ENCODE assay signal across 9 cellular contexts in genomic region chr7:121126801-121127534, GRCh38.
DNase-seq lines count a peak whose midpoint lies in the region; ATAC-seq and TF ChIP-seq lines count a peak whose summit lies in the region.
"Had no signal": no experiment of that assay in that cellular context is flagged by ENCODE, and none has a peak within 500 bp of the region (broad histone marks: within the 10 kb centered on the region; RNA-seq: fewer than 3 reads in every experiment).

No MANE protein-coding gene starts in this region.

- no TSS peak for BruUV-seq in PC-3 (replicated peaks; lab: Mats Ljungman, UMichigan)
- no TSS peak for BruUV-seq in Caco-2 (replicated peaks; lab: Mats Ljungman, UMichigan)

- no peaks in the 10 kb centered on the region for H3K9me3 Mint-ChIP-seq in Caco-2 (ENCODE audit: unreplicated experiment)

- no peaks in the 10 kb centered on the region for H3K9me3 ChIP-seq in HEK293 (ENCODE audit: control insufficient read depth, insufficient read depth, low read depth, low read length)
- H3K9me3 ChIP-seq in PC-3 (ENCODE audit: low read length), result no peaks in the 10 kb centered on the region
- no peaks in the 10 kb centered on the region for H3K9me3 ChIP-seq in Caco-2
- H3K9me3 ChIP-seq: thyroid gland had no signal

- H3K36me3 ChIP-seq in HEK293 (ENCODE audit: control insufficient read depth in 2 of 2, insufficient read depth in 1 of 2, low read length in 2 of 2) (no peaks in the 10 kb centered on the region), PC-3 (ENCODE audit: low read depth, low read length) (no peaks in the 10 kb centered on the region), Caco-2 (ENCODE audit: control insufficient read depth, insufficient read depth, low read length) (no peaks in the 10 kb centered on the region)
- H3K36me3 ChIP-seq: thyroid gland had no signal

- CTCF ChIA-PET in HEK293 (lab: Yijun Ruan, JAX), result interaction anchor here (0.6 to 1.5 kb wide), 4 partner anchors 134 to 867 kb away, joined by 3 to 10 read pairs (median 4); no protein-coding TSS in a partner anchor
- CTCF ChIA-PET in PC-3 (lab: Charles Lee), result no interaction called here
- CTCF ChIA-PET in Caco-2 (lab: Charles Lee), result no interaction called here

- H3K4me3 ChIP-seq in HEK293 (ENCODE audit: low read depth, low read length) (no peak overlapping the region), PC-3 (ENCODE audit: low read length) (no peak overlapping the region), fibroblast of the aortic adventitia (ENCODE audit: low read depth, low read length) (no peak overlapping the region), Caco-2 (ENCODE audit: low read depth, low read length) (no peak overlapping the region)
- H3K4me3 ChIP-seq: thyroid gland had no signal

- DNase-seq in COLO829 (ENCODE audit: low spot score) (peak; percentile 54), PC-3 (peak; percentile 32), fibroblast of the aortic adventitia (ENCODE audit: low read depth) (peak; percentile 58), NOMO-1 (lab: John Stamatoyannopoulos, UW; ENCODE audit: unreplicated experiment in 2 of 2) (no peak), Caco-2 (no peak), NCI-H1048 (lab: John Stamatoyannopoulos, UW) (no peak)
- DNase-seq in stimulated activated naive CD8-positive, alpha-beta T cell treated with anti-CD3 and anti-CD28 coated beads, Interleukin-15, Interleukin-2, amounts not matched to agents 100 U/mL and 50 U/mL, for 24 hours, result no peak
- DNase-seq: thyroid gland had no signal

- no peaks in the 10 kb centered on the region for H3F3A ChIP-seq in PC-3 (ENCODE audit: low read length, unreplicated experiment)

- H3K9me2 ChIP-seq in PC-3 (replicated peaks; ENCODE audit: low read length), result no peaks in the 10 kb centered on the region

- H3K4me1 Mint-ChIP-seq in Caco-2 (ENCODE audit: low read depth, unreplicated experiment), result no peaks in the 10 kb centered on the region

- no peak overlapping the region for H2AFZ ChIP-seq in PC-3 (ENCODE audit: low read length)

- H3K4me2 ChIP-seq in PC-3 (ENCODE audit: low read length), result 0 out of 2 replicates have a peak overlapping the region, but pooled peaks have one; percentile 12

- no peak overlapping the region for H3K9ac ChIP-seq in PC-3 (ENCODE audit: low read length)

- POLR2A ChIA-PET in HEK293 (lab: Yijun Ruan, JAX), result no interaction called here
- POLR2A ChIA-PET in PC-3 (lab: Charles Lee; ENCODE audit: unreplicated experiment), result no interaction called here
- POLR2A ChIA-PET in Caco-2 (lab: Charles Lee), result no interaction called here

- no peaks in the 10 kb centered on the region for H3K36me3 Mint-ChIP-seq in Caco-2 (ENCODE audit: insufficient read depth, unreplicated experiment)

- H3K27ac Mint-ChIP-seq in Caco-2 (ENCODE audit: unreplicated experiment), result no peak overlapping the region

- no peak overlapping the region for H3K4me3 Mint-ChIP-seq in Caco-2 (ENCODE audit: unreplicated experiment)

- H3K27ac ChIP-seq in HEK293 (ENCODE audit: extremely low read depth, low read depth, low read length) (no peak overlapping the region), PC-3 (ENCODE audit: low read length) (no peak overlapping the region)
- H3K27ac ChIP-seq: thyroid gland had no signal

- no peaks in the 10 kb centered on the region for H3K27me3 Mint-ChIP-seq in Caco-2 (ENCODE audit: insufficient read depth, unreplicated experiment)

- H3K27me3 ChIP-seq in PC-3 (ENCODE audit: low read length), result no peaks in the 10 kb centered on the region
- H3K27me3 ChIP-seq in Caco-2 (replicated peaks; ENCODE audit: control insufficient read depth, insufficient read depth, low read length), result no peaks in the 10 kb centered on the region
- H3K27me3 ChIP-seq: thyroid gland had no signal

- ATAC-seq in PC-3, result no peak
- no peak for ATAC-seq in stimulated activated naive CD8-positive, alpha-beta T cell treated with anti-CD3 and anti-CD28 coated beads, Interleukin-15, Interleukin-2, amounts not matched to agents 100 U/mL and 50 U/mL, for 24 hours

- no peaks in the 10 kb centered on the region for H3K79me2 ChIP-seq in PC-3 (ENCODE audit: low read length)

- TF ChIP-seq CTCF in HEK293 (tag by site-specific recombination; IDR thresholded peaks at IDR 0.05), result no peak
- peak; percentile 57 for TF ChIP-seq CTCF in PC-3 (conservative IDR thresholded peaks at IDR 0.05; ENCODE audit: low read depth, low read length)
- TF ChIP-seq CTCF in fibroblast of the aortic adventitia (IDR thresholded peaks at IDR 0.05; ENCODE audit: insufficient read depth, low read length), result peak; percentile 18
- no peak for TF ChIP-seq CTCF in Caco-2 (IDR thresholded peaks at IDR 0.05; ENCODE audit: insufficient read depth in 1 of 2, low read depth in 1 of 2, low read length in 1 of 2, severe bottlenecking in 1 of 2, unreplicated experiment in 1 of 2)

- H4K20me1 ChIP-seq in PC-3 (ENCODE audit: low read length), result no peaks in the 10 kb centered on the region

- intact Hi-C loops in PC-3 (cut with micrococcal nuclease) (loop anchor here (1.0 to 5.0 kb wide), 3 partner anchors 210 to 867 kb away; no protein-coding TSS in a partner anchor), Caco-2 (cut with micrococcal nuclease; ENCODE audit: unreplicated experiment) (loop anchor here (1.0 to 10.0 kb wide), 2 partner anchors 420 to 868 kb away; no protein-coding TSS in a partner anchor)

- no peaks in the 10 kb centered on the region for H3K4me1 ChIP-seq in HEK293 (ENCODE audit: control insufficient read depth, insufficient read depth, low read length)
- H3K4me1 ChIP-seq in PC-3 (ENCODE audit: insufficient read depth, low read length), result no peaks in the 10 kb centered on the region
- H3K4me1 ChIP-seq in Caco-2, result no peaks in the 10 kb centered on the region
- H3K4me1 ChIP-seq: thyroid gland had no signal

TF ChIP-seq in HEK293, 187 proteins besides CTCF, POLR2A, EP300 and RAD21:
- TF ChIP-seq ZNF654 (tag by site-specific recombination; IDR thresholded peaks at IDR 0.05; ENCODE audit: low read depth) (peak; percentile 78), PRDM1 (tag by site-specific recombination; IDR thresholded peaks at IDR 0.05) (peak; percentile 63; the same call in 1 of the 2 replicates), ZNF510 (tag by site-specific recombination; IDR thresholded peaks at IDR 0.05; ENCODE audit: insufficient replicate concordance) (no peak)
TF ChIP-seq in HEK293: peak in this region for 2.

Comparison
In these comparisons a context has a peak if more than half of its experiments do, and no peak if none do; other contexts are left out.
1. DNase-seq: peak in COLO829 (single experiment), PC-3 (single experiment) and fibroblast of the aortic adventitia (single experiment); none in NOMO-1 (0 of 2), Caco-2 (0 of 2), stimulated activated naive CD8-positive, alpha-beta T cell treated with anti-CD3 and anti-CD28 coated beads, Interleukin-15, Interleukin-2, amounts not matched to agents 100 U/mL and 50 U/mL, for 24 hours (single experiment) and NCI-H1048 (single experiment).
2. CTCF ChIP-seq: peak in PC-3 (single experiment) and fibroblast of the aortic adventitia (single experiment); none in HEK293 (single experiment) and Caco-2 (0 of 2).